Comparison of ENCODE assay signal across 9 cellular contexts in genomic region chr17:36936455-36936934, GRCh38.
DNase-seq lines count a peak whose midpoint lies in the region; ATAC-seq lines count a peak whose summit lies in the region.
"Had no signal": no experiment of that assay in that cellular context is flagged by ENCODE, and none has a peak within 500 bp of the region (broad histone marks: within the 10 kb centered on the region; RNA-seq: fewer than 3 reads in every experiment).

No MANE protein-coding gene starts in this region.

- H2AFZ ChIP-seq in neuron (ENCODE audit: low read depth, low read length), result peak overlapping the region; percentile 48

- ATAC-seq in GM21515 (IDR thresholded peaks at IDR 0.05; ENCODE audit: unreplicated experiment) (no peak), HG03196 (IDR thresholded peaks at IDR 0.05; ENCODE audit: unreplicated experiment) (no peak)

- DNase-seq in DMS 273 (lab: John Stamatoyannopoulos, UW; ENCODE audit: unreplicated experiment), result peak; percentile 60
- no peak for DNase-seq in DMS 273 treated with DMSO at 0.1 percent for 48 hours (lab: John Stamatoyannopoulos, UW)
- peak; percentile 31 for DNase-seq in NCI-H1105 (lab: John Stamatoyannopoulos, UW)
- peak; percentile 92 for DNase-seq in cerebellar cortex (ENCODE audit: low spot score)
- DNase-seq in stimulated activated CD4-positive, alpha-beta T cell treated with anti-CD3 and anti-CD28 coated beads, Interleukin-12 subunit alpha, Interleukin-12 subunit beta, amount 100 ng/mL, for 4 hours, result no peak
- DNase-seq: transverse colon had no signal

- H3K4me1 ChIP-seq in neuron (ENCODE audit: insufficient read depth, low read length), result peaks cover 62% of the 10 kb centered on the region

- peak overlapping the region; percentile 45 for H3K4me3 ChIP-seq in neuron (ENCODE audit: low read length)

- H3K36me3 ChIP-seq in neuron (ENCODE audit: insufficient read depth, low read length), result no peaks in the 10 kb centered on the region
- H3K36me3 ChIP-seq: transverse colon had no signal

- H3K27me3 ChIP-seq in neuron (ENCODE audit: insufficient read depth, low read length), result peaks cover 96% of the 10 kb centered on the region

- H3K9me3 ChIP-seq in neuron (ENCODE audit: low read length), result no peaks in the 10 kb centered on the region
- H3K9me3 ChIP-seq: transverse colon had no signal

Comparison
In these comparisons a context has a peak if more than half of its experiments do, and no peak if none do; other contexts are left out.
1. DNase-seq: peak in DMS 273 (single experiment), NCI-H1105 (single experiment) and cerebellar cortex (single experiment); none in DMS 273 treated with DMSO at 0.1 percent for 48 hours (single experiment) and stimulated activated CD4-positive, alpha-beta T cell treated with anti-CD3 and anti-CD28 coated beads, Interleukin-12 subunit alpha, Interleukin-12 subunit beta, amount 100 ng/mL, for 4 hours (single experiment).